In genomic region chr17:82647593-82648164, GRCh38 we compare ENCODE assay signal across 8 cellular contexts. TPM values are rescaled to one million over a fixed set of nuclear protein-coding genes. Genes with fewer than 3 reads are reported as not detected.
DNase-seq lines count a peak whose midpoint lies in the region; ATAC-seq and TF ChIP-seq lines count a peak whose summit lies in the region.

No MANE protein-coding gene starts in this region.

- peaks cover 17% of the 10 kb centered on the region for H3K36me3 Mint-ChIP-seq in activated CD8-positive, alpha-beta T cell treated with anti-CD3 and anti-CD28 coated beads, Interleukin-2, amount 10 ng/mL, durations not matched to agents 7 days and 5 days (ENCODE audit: low read depth)
- peaks cover 11% of the 10 kb centered on the region for H3K36me3 Mint-ChIP-seq in endothelial cell (ENCODE audit: low read depth, unreplicated experiment)
- H3K36me3 Mint-ChIP-seq in natural killer cell = no peaks in the 10 kb centered on the region

- intact Hi-C loops in natural killer cell (cut with micrococcal nuclease) = loop anchor here (2.0 kb wide), 1 partner anchor 55 kb away; no protein-coding TSS in a partner anchor

- H3K27me3 Mint-ChIP-seq in activated CD8-positive, alpha-beta T cell treated with anti-CD3 and anti-CD28 coated beads, Interleukin-2, amount 10 ng/mL, durations not matched to agents 7 days and 5 days (ENCODE audit: low read depth) = no peaks in the 10 kb centered on the region
- H3K27me3 Mint-ChIP-seq in endothelial cell (ENCODE audit: unreplicated experiment) = peaks cover 16% of the 10 kb centered on the region
- no peaks in the 10 kb centered on the region for H3K27me3 Mint-ChIP-seq in natural killer cell (ENCODE audit: low read depth in 2 of 2)

- TF ChIP-seq CTCF in C4-2B (conservative IDR thresholded peaks at IDR 0.05) = no peak
- no peak for TF ChIP-seq CTCF in endothelial cell (IDR thresholded peaks at IDR 0.05; ENCODE audit: unreplicated experiment)
- TF ChIP-seq CTCF in natural killer cell (IDR thresholded peaks at IDR 0.05) = no peak

- H3K27ac ChIP-seq in C4-2B (peak overlapping the region; percentile 96), substantia nigra (ENCODE audit: low read depth, low read length, poor library complexity, severe bottlenecking) (peak overlapping the region; percentile 86)

- CTCF ChIA-PET in activated CD8-positive, alpha-beta T cell treated with anti-CD3 and anti-CD28 coated beads, Interleukin-2, amount 10 ng/mL, durations not matched to agents 7 days and 5 days (lab: Charles Lee) = no interaction called here

- peaks cover 25% of the 10 kb centered on the region for H3K4me1 Mint-ChIP-seq in activated CD8-positive, alpha-beta T cell treated with anti-CD3 and anti-CD28 coated beads, Interleukin-2, amount 10 ng/mL, durations not matched to agents 7 days and 5 days (ENCODE audit: low read depth)
- H3K4me1 Mint-ChIP-seq in endothelial cell (ENCODE audit: unreplicated experiment) = peaks cover 4% of the 10 kb centered on the region
- H3K4me1 Mint-ChIP-seq in natural killer cell = peaks cover 24 to 38% of the 10 kb centered on the region in 2 donors

- no peaks in the 10 kb centered on the region for H3K9me3 Mint-ChIP-seq in activated CD8-positive, alpha-beta T cell treated with anti-CD3 and anti-CD28 coated beads, Interleukin-2, amount 10 ng/mL, durations not matched to agents 7 days and 5 days (ENCODE audit: insufficient read depth)
- H3K9me3 Mint-ChIP-seq in endothelial cell (ENCODE audit: unreplicated experiment) = no peaks in the 10 kb centered on the region
- H3K9me3 Mint-ChIP-seq in natural killer cell = no peaks in the 10 kb centered on the region

- DNase-seq in HT-29 (ENCODE audit: low spot score) = peak; percentile 40
- peak; percentile 45 for DNase-seq in activated CD8-positive, alpha-beta T cell treated with anti-CD3 and anti-CD28 coated beads, Interleukin-2, amount 10 ng/mL, durations not matched to agents 7 days and 5 days
- peak; percentile 51 for DNase-seq in endothelial cell (ENCODE audit: low spot score)
- DNase-seq in natural killer cell = peak; percentile 40
- peak in 1 of 49 donors; percentile 68 for DNase-seq in substantia nigra (lab: John Stamatoyannopoulos, UW)
- DNase-seq in DMS79 (lab: John Stamatoyannopoulos, UW) = no peak

- POLR2A ChIA-PET in activated CD8-positive, alpha-beta T cell treated with anti-CD3 and anti-CD28 coated beads, Interleukin-2, amount 10 ng/mL, durations not matched to agents 7 days and 5 days (lab: Charles Lee) = interaction anchor here (0.6 kb wide), 1 partner anchor 12 kb away, joined by 3 read pairs; no protein-coding TSS in a partner anchor

- peak overlapping the region; percentile 82 for H3K4me3 Mint-ChIP-seq in activated CD8-positive, alpha-beta T cell treated with anti-CD3 and anti-CD28 coated beads, Interleukin-2, amount 10 ng/mL, durations not matched to agents 7 days and 5 days
- H3K4me3 Mint-ChIP-seq in endothelial cell (ENCODE audit: unreplicated experiment) (peak overlapping the region; percentile 90), natural killer cell (peak overlapping the region; percentile 89)

- ATAC-seq in GM21360 (IDR thresholded peaks at IDR 0.05; ENCODE audit: unreplicated experiment) (peak; percentile 30), natural killer cell (peak; percentile 10 to 19 (median 18))
- peak; percentile 38 for ATAC-seq in activated CD8-positive, alpha-beta T cell treated with anti-CD3 and anti-CD28 coated beads, Interleukin-2, amount 10 ng/mL, durations not matched to agents 7 days and 5 days

- peak overlapping the region; percentile 79 for H3K27ac Mint-ChIP-seq in activated CD8-positive, alpha-beta T cell treated with anti-CD3 and anti-CD28 coated beads, Interleukin-2, amount 10 ng/mL, durations not matched to agents 7 days and 5 days
- H3K27ac Mint-ChIP-seq in endothelial cell (ENCODE audit: unreplicated experiment) (peak overlapping the region; percentile 42), natural killer cell (peak overlapping the region; percentile 77 to 80)

RNA-seq across cellular contexts. Expression of gene WDR45B, which starts 0.6 kb away (rescaled TPM):
- total RNA-seq in HT-29 (2014; rRNA removed; shearing (Covaris generic)) = 89.3 and 101 TPM in 2 replicates
- 10 to 100 TPM; 38.2 to 40.2 TPM for total RNA-seq in activated CD8-positive, alpha-beta T cell treated with anti-CD3 and anti-CD28 coated beads, Interleukin-2, amount 10 ng/mL, durations not matched to agents 7 days and 5 days
- total RNA-seq in endothelial cell (ENCODE audit: unreplicated experiment) (74.1 TPM), natural killer cell (100 to 1,000 TPM in 1 of 3 donors, 10 to 100 TPM in 2; 81.8 to 112 (median 94.6) TPM)

RNA-seq across cellular contexts. Expression of gene RAB40B, which starts 50.8 kb away (rescaled TPM):
- 37.9 and 38.9 TPM in 2 replicates for total RNA-seq in HT-29 (2014; rRNA removed; shearing (Covaris generic))
- total RNA-seq in activated CD8-positive, alpha-beta T cell treated with anti-CD3 and anti-CD28 coated beads, Interleukin-2, amount 10 ng/mL, durations not matched to agents 7 days and 5 days = 1 to 10 TPM; 1.3 to 2.2 TPM
- total RNA-seq in endothelial cell (ENCODE audit: unreplicated experiment) = 6.7 TPM
- total RNA-seq in natural killer cell = 1 to 10 TPM; 3.7 to 7.3 (median 4.0) TPM
